13 cellular contexts compared by ENCODE assay signal in genomic region chr2:134169788-134170187, GRCh38.
DNase-seq lines count a peak whose midpoint lies in the region; ATAC-seq and TF ChIP-seq lines count a peak whose summit lies in the region.
"Had no signal": no experiment of that assay in that cellular context is flagged by ENCODE, and none has a peak within 500 bp of the region (broad histone marks: within the 10 kb centered on the region; RNA-seq: fewer than 3 reads in every experiment).

No MANE protein-coding gene starts in this region.

- no peaks in the 10 kb centered on the region for H3K36me3 ChIP-seq in CD4-positive, alpha-beta memory T cell (ENCODE audit: insufficient read depth, low read length)
- no peaks in the 10 kb centered on the region for H3K36me3 ChIP-seq in MG63

- no peaks in the 10 kb centered on the region for H3K9me3 ChIP-seq in CD4-positive, alpha-beta memory T cell (ENCODE audit: control insufficient read depth in 1 of 2, low read length in 2 of 2)
- H3K9me3 ChIP-seq in MG63: no peaks in the 10 kb centered on the region

- H3K27ac ChIP-seq in CD4-positive, alpha-beta memory T cell (ENCODE audit: low read depth, low read length): no peak overlapping the region
- H3K27ac ChIP-seq: C4-2B had no signal

- ATAC-seq in GM18868 (IDR thresholded peaks at IDR 0.05; ENCODE audit: unreplicated experiment): peak; percentile 85
- ATAC-seq in HG03039 (IDR thresholded peaks at IDR 0.05; ENCODE audit: unreplicated experiment): peak; percentile 46
- no peak for ATAC-seq in SK-N-SH treated with all-trans-retinoic acid at 6 μM for 48 hours
- no peak for ATAC-seq in HG03095 (IDR thresholded peaks at IDR 0.05; ENCODE audit: unreplicated experiment)

- peak in 1 of 5 donors; percentile 21 for DNase-seq in CD4-positive, alpha-beta memory T cell
- DNase-seq in MG63: no peak
- no peak for DNase-seq in NCI-H1436 (lab: John Stamatoyannopoulos, UW)
- DNase-seq: activated CD8-positive, alpha-beta memory T cell treated with anti-CD3 and anti-CD28 coated beads, Interleukin-2, amount 50 U/mL, for 48 hours; cortex of kidney; NCI-H69 had no signal

- H3K4me3 Mint-ChIP-seq in CD4-positive, alpha-beta memory T cell: peak overlapping the region in 5 of 8 donors; percentile 26 to 63 (median 47)
- H3K4me3 Mint-ChIP-seq in activated naive CD8-positive, alpha-beta T cell: no peak overlapping the region

- H3K27me3 Mint-ChIP-seq in CD4-positive, alpha-beta memory T cell: no peaks in the 10 kb centered on the region
- no peaks in the 10 kb centered on the region for H3K27me3 Mint-ChIP-seq in activated naive CD8-positive, alpha-beta T cell

- intact Hi-C loops in CD4-positive, alpha-beta memory T cell (cut with micrococcal nuclease): no loop called here

- H3K4me1 ChIP-seq in CD4-positive, alpha-beta memory T cell (ENCODE audit: insufficient read depth, low read length): peaks cover 61% of the 10 kb centered on the region

- peaks cover 65 to 96% (median 78%) of the 10 kb centered on the region in 4 donors for H3K4me1 Mint-ChIP-seq in CD4-positive, alpha-beta memory T cell
- H3K4me1 Mint-ChIP-seq in activated naive CD8-positive, alpha-beta T cell (ENCODE audit: low read depth): peaks cover 83% of the 10 kb centered on the region

- H3K9me3 Mint-ChIP-seq in CD4-positive, alpha-beta memory T cell: no peaks in the 10 kb centered on the region
- no peaks in the 10 kb centered on the region for H3K9me3 Mint-ChIP-seq in activated naive CD8-positive, alpha-beta T cell (ENCODE audit: low read depth)

- peaks cover 4 to 5% of the 10 kb centered on the region in 2 donors for H3K36me3 Mint-ChIP-seq in CD4-positive, alpha-beta memory T cell
- H3K36me3 Mint-ChIP-seq in activated naive CD8-positive, alpha-beta T cell: no peaks in the 10 kb centered on the region

- CTCF ChIA-PET in CD4-positive, alpha-beta memory T cell (lab: Charles Lee; ENCODE audit: partially characterized antibody): interaction anchor here (0.9 to 2.5 kb wide), 3 partner anchors 31 to 51 kb away, joined by 3 to 7 read pairs (median 3); no protein-coding TSS in a partner anchor

- POLR2A ChIA-PET in CD4-positive, alpha-beta memory T cell (lab: Charles Lee; ENCODE audit: partially characterized antibody): interaction anchor here (1.3 kb wide), 1 partner anchor 12 kb away, joined by 3 read pairs; no protein-coding TSS in a partner anchor

- no peaks in the 10 kb centered on the region for H3K27me3 ChIP-seq in CD4-positive, alpha-beta memory T cell (ENCODE audit: insufficient read depth, low read length)
- H3K27me3 ChIP-seq in MG63: no peaks in the 10 kb centered on the region

- H3K4me3 ChIP-seq in CD4-positive, alpha-beta memory T cell (ENCODE audit: low read length in 2 of 2): no peak overlapping the region
- no peak overlapping the region for H3K4me3 ChIP-seq in MG63
- H3K4me3 ChIP-seq: lung had no signal

- peak overlapping the region; percentile 15 to 87 (median 76) for H3K27ac Mint-ChIP-seq in CD4-positive, alpha-beta memory T cell
- peak overlapping the region; percentile 85 for H3K27ac Mint-ChIP-seq in activated naive CD8-positive, alpha-beta T cell

TF ChIP-seq in SK-N-SH treated with all-trans-retinoic acid at 6 μM for 48 hours, 23 proteins besides CTCF, POLR2A, EP300 and RAD21 (continues in another document):
- TF ChIP-seq CSDC2 (CRISPR knock-in tag; IDR thresholded peaks at IDR 0.05): no peak
- no peak for TF ChIP-seq ZNF8 (CRISPR knock-in tag; IDR thresholded peaks at IDR 0.05)
- no peak for TF ChIP-seq BACH2 (CRISPR knock-in tag; IDR thresholded peaks at IDR 0.05; ENCODE audit: borderline replicate concordance)
- no peak for TF ChIP-seq ZFP30 (CRISPR knock-in tag; IDR thresholded peaks at IDR 0.05)
- TF ChIP-seq TOX (CRISPR knock-in tag; IDR thresholded peaks at IDR 0.05; ENCODE audit: borderline replicate concordance): no peak
- TF ChIP-seq CREB5 (CRISPR knock-in tag; IDR thresholded peaks at IDR 0.05; ENCODE audit: low read depth): no peak
- TF ChIP-seq CSRNP3 (CRISPR knock-in tag; IDR thresholded peaks at IDR 0.05): no peak
- TF ChIP-seq ZFP3 (CRISPR knock-in tag; IDR thresholded peaks at IDR 0.05): no peak
- no peak for TF ChIP-seq ESRRG (CRISPR knock-in tag; IDR thresholded peaks at IDR 0.05)
- no peak for TF ChIP-seq OSR1 (CRISPR knock-in tag; IDR thresholded peaks at IDR 0.05)
- no peak for TF ChIP-seq TSHZ2 (CRISPR knock-in tag; IDR thresholded peaks at IDR 0.05)
- TF ChIP-seq TCF4 (CRISPR knock-in tag; IDR thresholded peaks at IDR 0.05; ENCODE audit: borderline replicate concordance): no peak
- no peak for TF ChIP-seq PATZ1 (CRISPR knock-in tag; IDR thresholded peaks at IDR 0.05; ENCODE audit: borderline replicate concordance)
- TF ChIP-seq GLIS3 (CRISPR knock-in tag; IDR thresholded peaks at IDR 0.05): no peak
- no peak for TF ChIP-seq POU6F1 (CRISPR knock-in tag; IDR thresholded peaks at IDR 0.05; ENCODE audit: borderline replicate concordance, low read depth)

Comparison
In these comparisons a context has a peak if more than half of its experiments do, and no peak if none do; other contexts are left out.
1. ATAC-seq: peak in GM18868 (single experiment) and HG03039 (single experiment); none in SK-N-SH treated with all-trans-retinoic acid at 6 μM for 48 hours (single experiment) and HG03095 (single experiment).